In genomic region chr2:42810971-42811865, GRCh38 we compare ENCODE assay signal across 1 cellular context.
TF ChIP-seq lines count a peak whose summit lies in the region.

No MANE protein-coding gene starts in this region.

TF ChIP-seq in HepG2, 621 proteins besides CTCF, POLR2A, EP300 and RAD21 (continued from another document and continues in another):
- TF ChIP-seq ZKSCAN1 (IDR thresholded peaks at IDR 0.05; ENCODE audit: low read length) (no peak), SRSF4 (IDR thresholded peaks at IDR 0.05; ENCODE audit: low read depth, low read length, poor library complexity, severe bottlenecking) (no peak), ZNF556 (CRISPR knock-in tag; IDR thresholded peaks at IDR 0.05; ENCODE audit: borderline replicate concordance) (no peak; the same call in 1 of the 2 replicates), PHF8 (CRISPR knock-in tag; IDR thresholded peaks at IDR 0.05) (peak; percentile 48), GZF1 (CRISPR knock-in tag; IDR thresholded peaks at IDR 0.05) (no peak), ZMYM4 (CRISPR knock-in tag; IDR thresholded peaks at IDR 0.05) (no peak), ZFP41 (CRISPR knock-in tag; IDR thresholded peaks at IDR 0.05; ENCODE audit: borderline replicate concordance) (0 out of 2 replicates have a peak, but pooled peaks have one; percentile 46), CENPBD1 (CRISPR knock-in tag; IDR thresholded peaks at IDR 0.05; ENCODE audit: borderline replicate concordance, low read depth) (no peak), ATF1 (CRISPR knock-in tag; IDR thresholded peaks at IDR 0.05) (no peak), HNRNPUL1 (IDR thresholded peaks at IDR 0.05; ENCODE audit: low read depth, low read length) (no peak), PLSCR1 (CRISPR knock-in tag; IDR thresholded peaks at IDR 0.05; ENCODE audit: borderline replicate concordance) (peak; percentile 46; the same call in 1 of the 2 replicates), TBX2 (CRISPR knock-in tag; IDR thresholded peaks at IDR 0.05; ENCODE audit: borderline replicate concordance) (peak; percentile 75; the same call in 1 of the 2 replicates), SOX6 (IDR thresholded peaks at IDR 0.05) (no peak), SOX6 (CRISPR knock-in tag; IDR thresholded peaks at IDR 0.05) (peak; percentile 1; the same call in 1 of the 2 replicates), AGO2 (optimal IDR thresholded peaks at IDR 0.05; ENCODE audit: low read depth, low read length) (peak; percentile 49), CREBL2 (CRISPR knock-in tag; IDR thresholded peaks at IDR 0.05; ENCODE audit: borderline replicate concordance) (no peak), NR2F2 (IDR thresholded peaks at IDR 0.05; ENCODE audit: borderline replicate concordance, low read depth) (peak; percentile 17; the same call in 1 of the 2 replicates), ZNF780A (CRISPR knock-in tag; IDR thresholded peaks at IDR 0.05) (no peak), SIX4 (CRISPR knock-in tag; IDR thresholded peaks at IDR 0.05) (no peak; the same call in 1 of the 2 replicates), RFXAP (CRISPR knock-in tag; IDR thresholded peaks at IDR 0.05; ENCODE audit: borderline replicate concordance) (no peak), GLI4 (CRISPR knock-in tag; IDR thresholded peaks at IDR 0.05; ENCODE audit: borderline replicate concordance) (no peak), CENPT (CRISPR knock-in tag; IDR thresholded peaks at IDR 0.05; ENCODE audit: low read depth) (no peak), RFX1 (IDR thresholded peaks at IDR 0.05) (no peak), REL (CRISPR knock-in tag; conservative IDR thresholded peaks at IDR 0.05) (no peak), RXRA (CRISPR knock-in tag; IDR thresholded peaks at IDR 0.05) (0 out of 2 replicates have a peak, but pooled peaks have one; percentile 32), TARDBP (CRISPR knock-in tag; IDR thresholded peaks at IDR 0.05) (no peak), HMGXB4 (CRISPR knock-in tag; IDR thresholded peaks at IDR 0.05; ENCODE audit: borderline replicate concordance in 1 of 2, low read depth in 1 of 2) (peak in 1 of 2 experiments; percentile 75; a peak in 1 of 4 replicates), MIER3 (CRISPR knock-in tag; IDR thresholded peaks at IDR 0.05; ENCODE audit: borderline replicate concordance) (no peak), ZNF790 (CRISPR knock-in tag; IDR thresholded peaks at IDR 0.05; ENCODE audit: borderline replicate concordance) (no peak), ZFP36 (IDR thresholded peaks at IDR 0.05; ENCODE audit: borderline replicate concordance, low read depth, low read length, partially characterized antibody) (no peak), ZNF775 (CRISPR knock-in tag; IDR thresholded peaks at IDR 0.05; ENCODE audit: borderline replicate concordance) (no peak; the same call in 1 of the 2 replicates), ZNF709 (CRISPR knock-in tag; IDR thresholded peaks at IDR 0.05) (peak; percentile 13; the same call in 1 of the 2 replicates), ZNF234 (CRISPR knock-in tag; conservative IDR thresholded peaks at IDR 0.05) (no peak), ZNF329 (CRISPR knock-in tag; IDR thresholded peaks at IDR 0.05; ENCODE audit: low read depth) (no peak), ZNF691 (CRISPR knock-in tag; IDR thresholded peaks at IDR 0.05; ENCODE audit: borderline replicate concordance, low read depth) (no peak), NR2C2 (CRISPR knock-in tag; IDR thresholded peaks at IDR 0.05; ENCODE audit: borderline replicate concordance) (no peak), CEBPG (CRISPR knock-in tag; IDR thresholded peaks at IDR 0.05) (no peak), MBNL3 (CRISPR knock-in tag; conservative IDR thresholded peaks at IDR 0.05) (no peak), TRIM24 (CRISPR knock-in tag; IDR thresholded peaks at IDR 0.05) (no peak), SMAD9 (CRISPR knock-in tag; IDR thresholded peaks at IDR 0.05) (no peak), ZFP36L2 (CRISPR knock-in tag; IDR thresholded peaks at IDR 0.05) (no peak), TBP (CRISPR knock-in tag; IDR thresholded peaks at IDR 0.05) (no peak), HCFC1 (IDR thresholded peaks at IDR 0.05; ENCODE audit: low read depth, low read length) (no peak), ZNF337 (CRISPR knock-in tag; IDR thresholded peaks at IDR 0.05; ENCODE audit: borderline replicate concordance, low read depth) (no peak), SCMH1 (CRISPR knock-in tag; IDR thresholded peaks at IDR 0.05; ENCODE audit: borderline replicate concordance) (no peak), ADNP (CRISPR knock-in tag; IDR thresholded peaks at IDR 0.05) (no peak), ZBTB3 (CRISPR knock-in tag; IDR thresholded peaks at IDR 0.05; ENCODE audit: borderline replicate concordance, low read depth) (no peak), SAFB2 (CRISPR knock-in tag; IDR thresholded peaks at IDR 0.05; ENCODE audit: borderline replicate concordance, low read depth) (no peak), NKX3-1 (CRISPR knock-in tag; IDR thresholded peaks at IDR 0.05) (no peak; the same call in 1 of the 2 replicates), CHD2 (IDR thresholded peaks at IDR 0.05; ENCODE audit: low read depth, low read length) (no peak)
- TF ChIP-seq, protein P1, sequence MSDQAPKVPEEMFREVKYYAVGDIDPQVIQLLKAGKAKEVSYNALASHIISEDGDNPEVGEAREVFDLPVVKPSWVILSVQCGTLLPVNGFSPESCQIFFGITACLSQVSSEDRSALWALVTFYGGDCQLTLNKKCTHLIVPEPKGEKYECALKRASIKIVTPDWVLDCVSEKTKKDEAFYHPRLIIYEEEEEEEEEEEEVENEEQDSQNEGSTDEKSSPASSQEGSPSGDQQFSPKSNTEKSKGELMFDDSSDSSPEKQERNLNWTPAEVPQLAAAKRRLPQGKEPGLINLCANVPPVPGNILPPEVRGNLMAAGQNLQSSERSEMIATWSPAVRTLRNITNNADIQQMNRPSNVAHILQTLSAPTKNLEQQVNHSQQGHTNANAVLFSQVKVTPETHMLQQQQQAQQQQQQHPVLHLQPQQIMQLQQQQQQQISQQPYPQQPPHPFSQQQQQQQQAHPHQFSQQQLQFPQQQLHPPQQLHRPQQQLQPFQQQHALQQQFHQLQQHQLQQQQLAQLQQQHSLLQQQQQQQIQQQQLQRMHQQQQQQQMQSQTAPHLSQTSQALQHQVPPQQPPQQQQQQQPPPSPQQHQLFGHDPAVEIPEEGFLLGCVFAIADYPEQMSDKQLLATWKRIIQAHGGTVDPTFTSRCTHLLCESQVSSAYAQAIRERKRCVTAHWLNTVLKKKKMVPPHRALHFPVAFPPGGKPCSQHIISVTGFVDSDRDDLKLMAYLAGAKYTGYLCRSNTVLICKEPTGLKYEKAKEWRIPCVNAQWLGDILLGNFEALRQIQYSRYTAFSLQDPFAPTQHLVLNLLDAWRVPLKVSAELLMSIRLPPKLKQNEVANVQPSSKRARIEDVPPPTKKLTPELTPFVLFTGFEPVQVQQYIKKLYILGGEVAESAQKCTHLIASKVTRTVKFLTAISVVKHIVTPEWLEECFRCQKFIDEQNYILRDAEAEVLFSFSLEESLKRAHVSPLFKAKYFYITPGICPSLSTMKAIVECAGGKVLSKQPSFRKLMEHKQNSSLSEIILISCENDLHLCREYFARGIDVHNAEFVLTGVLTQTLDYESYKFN (CRISPR knock-in tag; conservative IDR thresholded peaks at IDR 0.05), result no peak
- TF ChIP-seq, protein P2, sequence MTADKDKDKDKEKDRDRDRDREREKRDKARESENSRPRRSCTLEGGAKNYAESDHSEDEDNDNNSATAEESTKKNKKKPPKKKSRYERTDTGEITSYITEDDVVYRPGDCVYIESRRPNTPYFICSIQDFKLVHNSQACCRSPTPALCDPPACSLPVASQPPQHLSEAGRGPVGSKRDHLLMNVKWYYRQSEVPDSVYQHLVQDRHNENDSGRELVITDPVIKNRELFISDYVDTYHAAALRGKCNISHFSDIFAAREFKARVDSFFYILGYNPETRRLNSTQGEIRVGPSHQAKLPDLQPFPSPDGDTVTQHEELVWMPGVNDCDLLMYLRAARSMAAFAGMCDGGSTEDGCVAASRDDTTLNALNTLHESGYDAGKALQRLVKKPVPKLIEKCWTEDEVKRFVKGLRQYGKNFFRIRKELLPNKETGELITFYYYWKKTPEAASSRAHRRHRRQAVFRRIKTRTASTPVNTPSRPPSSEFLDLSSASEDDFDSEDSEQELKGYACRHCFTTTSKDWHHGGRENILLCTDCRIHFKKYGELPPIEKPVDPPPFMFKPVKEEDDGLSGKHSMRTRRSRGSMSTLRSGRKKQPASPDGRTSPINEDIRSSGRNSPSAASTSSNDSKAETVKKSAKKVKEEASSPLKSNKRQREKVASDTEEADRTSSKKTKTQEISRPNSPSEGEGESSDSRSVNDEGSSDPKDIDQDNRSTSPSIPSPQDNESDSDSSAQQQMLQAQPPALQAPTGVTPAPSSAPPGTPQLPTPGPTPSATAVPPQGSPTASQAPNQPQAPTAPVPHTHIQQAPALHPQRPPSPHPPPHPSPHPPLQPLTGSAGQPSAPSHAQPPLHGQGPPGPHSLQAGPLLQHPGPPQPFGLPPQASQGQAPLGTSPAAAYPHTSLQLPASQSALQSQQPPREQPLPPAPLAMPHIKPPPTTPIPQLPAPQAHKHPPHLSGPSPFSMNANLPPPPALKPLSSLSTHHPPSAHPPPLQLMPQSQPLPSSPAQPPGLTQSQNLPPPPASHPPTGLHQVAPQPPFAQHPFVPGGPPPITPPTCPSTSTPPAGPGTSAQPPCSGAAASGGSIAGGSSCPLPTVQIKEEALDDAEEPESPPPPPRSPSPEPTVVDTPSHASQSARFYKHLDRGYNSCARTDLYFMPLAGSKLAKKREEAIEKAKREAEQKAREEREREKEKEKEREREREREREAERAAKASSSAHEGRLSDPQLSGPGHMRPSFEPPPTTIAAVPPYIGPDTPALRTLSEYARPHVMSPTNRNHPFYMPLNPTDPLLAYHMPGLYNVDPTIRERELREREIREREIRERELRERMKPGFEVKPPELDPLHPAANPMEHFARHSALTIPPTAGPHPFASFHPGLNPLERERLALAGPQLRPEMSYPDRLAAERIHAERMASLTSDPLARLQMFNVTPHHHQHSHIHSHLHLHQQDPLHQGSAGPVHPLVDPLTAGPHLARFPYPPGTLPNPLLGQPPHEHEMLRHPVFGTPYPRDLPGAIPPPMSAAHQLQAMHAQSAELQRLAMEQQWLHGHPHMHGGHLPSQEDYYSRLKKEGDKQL (CRISPR knock-in tag; IDR thresholded peaks at IDR 0.05; ENCODE audit: low read depth), result no peak
- TF ChIP-seq, protein P3, sequence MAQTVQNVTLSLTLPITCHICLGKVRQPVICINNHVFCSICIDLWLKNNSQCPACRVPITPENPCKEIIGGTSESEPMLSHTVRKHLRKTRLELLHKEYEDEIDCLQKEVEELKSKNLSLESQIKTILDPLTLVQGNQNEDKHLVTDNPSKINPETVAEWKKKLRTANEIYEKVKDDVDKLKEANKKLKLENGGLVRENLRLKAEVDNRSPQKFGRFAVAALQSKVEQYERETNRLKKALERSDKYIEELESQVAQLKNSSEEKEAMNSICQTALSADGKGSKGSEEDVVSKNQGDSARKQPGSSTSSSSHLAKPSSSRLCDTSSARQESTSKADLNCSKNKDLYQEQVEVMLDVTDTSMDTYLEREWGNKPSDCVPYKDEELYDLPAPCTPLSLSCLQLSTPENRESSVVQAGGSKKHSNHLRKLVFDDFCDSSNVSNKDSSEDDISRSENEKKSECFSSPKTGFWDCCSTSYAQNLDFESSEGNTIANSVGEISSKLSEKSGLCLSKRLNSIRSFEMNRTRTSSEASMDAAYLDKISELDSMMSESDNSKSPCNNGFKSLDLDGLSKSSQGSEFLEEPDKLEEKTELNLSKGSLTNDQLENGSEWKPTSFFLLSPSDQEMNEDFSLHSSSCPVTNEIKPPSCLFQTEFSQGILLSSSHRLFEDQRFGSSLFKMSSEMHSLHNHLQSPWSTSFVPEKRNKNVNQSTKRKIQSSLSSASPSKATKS (CRISPR knock-in tag; IDR thresholded peaks at IDR 0.05), result no peak
